ENCODE assay signal across 14 cellular contexts in genomic region chr2:206245178-206245778, GRCh38. TPM values are rescaled to one million over a fixed set of nuclear protein-coding genes. Genes with fewer than 3 reads are reported as not detected.
DNase-seq lines count a peak whose midpoint lies in the region; ATAC-seq and TF ChIP-seq lines count a peak whose summit lies in the region.
"Had no signal": no experiment of that assay in that cellular context is flagged by ENCODE, and none has a peak within 500 bp of the region (broad histone marks: within the 10 kb centered on the region; RNA-seq: fewer than 3 reads in every experiment).

No MANE protein-coding gene starts in this region.

- no peaks in the 10 kb centered on the region for H3K79me2 ChIP-seq in SK-N-SH (ENCODE audit: insufficient read depth)

- no peaks in the 10 kb centered on the region for H3K9me2 ChIP-seq in SK-N-SH

- 78% methylated on average over 6 of the region's 6 CpGs for WGBS in SK-N-SH (ENCODE audit: low lambda C conversion rate)

- no peaks in the 10 kb centered on the region for H4K20me1 ChIP-seq in SK-N-SH (ENCODE audit: insufficient read depth)

- H3K27me3 ChIP-seq in SK-N-SH (ENCODE audit: insufficient read depth): no peaks in the 10 kb centered on the region
- H3K27me3 ChIP-seq in ascending aorta: no peaks in the 10 kb centered on the region
- peaks cover 0 to 3% of the 10 kb centered on the region in 2 donors for H3K27me3 ChIP-seq in tibial artery
- H3K27me3 ChIP-seq in HAP-1 (ENCODE audit: low read depth): no peaks in the 10 kb centered on the region

- H3K27me3 Mint-ChIP-seq in activated T-helper 17 cell treated with anti-CD3 and anti-CD28 coated beads, Interleukin-2, amount 50 U/mL, for 72 hours: peaks cover 4% of the 10 kb centered on the region

- TF ChIP-seq CTCF in SK-N-SH (IDR thresholded peaks at IDR 0.05): no peak
- no peak for TF ChIP-seq CTCF in ascending aorta (IDR thresholded peaks at IDR 0.05)
- TF ChIP-seq CTCF in tibial artery (IDR thresholded peaks at IDR 0.05): no peak

- H3K9ac ChIP-seq in SK-N-SH: no peak overlapping the region

- no peak overlapping the region for H2AFZ ChIP-seq in SK-N-SH (ENCODE audit: low read depth)
- H2AFZ ChIP-seq: GM23338 had no signal

- no peaks in the 10 kb centered on the region for H3K4me1 Mint-ChIP-seq in activated T-helper 17 cell treated with anti-CD3 and anti-CD28 coated beads, Interleukin-2, amount 50 U/mL, for 72 hours
- H3K4me1 Mint-ChIP-seq: GM23338 had no signal

- intact Hi-C loops in ascending aorta (cut with DNase I): no loop called here
- intact Hi-C loops in tibial artery (cut with DNase I; ENCODE audit: low total_unique reads): no loop called here

- POLR2A ChIA-PET in SK-N-SH (lab: Yijun Ruan, JAX): no interaction called here

- no peak for DNase-seq in SK-N-SH
- no peak for DNase-seq in ascending aorta (ENCODE audit: low spot score in 2 of 2)
- no peak for DNase-seq in tibial artery
- no peak for DNase-seq in HAP-1 (ENCODE audit: low spot score in 2 of 2)
- DNase-seq: activated gamma-delta T cell; KG1; mesendoderm; NK-92 treated with Interleukin-12 subunit alpha and Interleukin-12 subunit beta, amount 100 ng/mL, for 24 hours had no signal

- no peak for TF ChIP-seq EP300 in SK-N-SH (IDR thresholded peaks at IDR 0.05; ENCODE audit: borderline replicate concordance in 1 of 2, low read depth in 1 of 2, low read length in 1 of 2)

- H3K4me1 ChIP-seq in SK-N-SH (ENCODE audit: control insufficient read depth in 1 of 2, insufficient read depth in 2 of 2, low read depth in 1 of 2, low read length in 1 of 2) (no peaks in the 10 kb centered on the region; a peak in 1 of 4 replicates), ascending aorta (no peaks in the 10 kb centered on the region), tibial artery (no peaks in the 10 kb centered on the region), HAP-1 (peaks cover 5% of the 10 kb centered on the region)

- in situ Hi-C loops in HAP-1 (cut with MboI; ENCODE audit: low sequenced_read_pairs): no loop called here

- H3K9me3 Mint-ChIP-seq in activated T-helper 17 cell treated with anti-CD3 and anti-CD28 coated beads, Interleukin-2, amount 50 U/mL, for 72 hours: no peaks in the 10 kb centered on the region
- H3K9me3 Mint-ChIP-seq: GM23338 had no signal

- H3K36me3 ChIP-seq in SK-N-SH (replicated peaks in 1 of 2; ENCODE audit: control insufficient read depth in 1 of 2, insufficient read depth in 2 of 2, low read length in 1 of 2): no peaks in the 10 kb centered on the region
- H3K36me3 ChIP-seq in ascending aorta: no peaks in the 10 kb centered on the region
- H3K36me3 ChIP-seq in tibial artery: no peaks in the 10 kb centered on the region
- no peaks in the 10 kb centered on the region for H3K36me3 ChIP-seq in HAP-1 (replicated peaks)

- TF ChIP-seq RAD21 in SK-N-SH (IDR thresholded peaks at IDR 0.05; ENCODE audit: low read length): no peak

- no peaks in the 10 kb centered on the region for H3F3A ChIP-seq in SK-N-SH (replicated peaks; ENCODE audit: insufficient read depth)

- H3K27ac ChIP-seq in SK-N-SH (ENCODE audit: low read depth in 2 of 2, low read length in 1 of 2) (no peak overlapping the region), ascending aorta (no peak overlapping the region), tibial artery (no peak overlapping the region)
- H3K27ac ChIP-seq: coronary artery had no signal

- no peak overlapping the region for H3K4me3 Mint-ChIP-seq in activated T-helper 17 cell treated with anti-CD3 and anti-CD28 coated beads, Interleukin-2, amount 50 U/mL, for 72 hours
- H3K4me3 Mint-ChIP-seq: GM23338 had no signal

- H3K27ac Mint-ChIP-seq in activated T-helper 17 cell treated with anti-CD3 and anti-CD28 coated beads, Interleukin-2, amount 50 U/mL, for 72 hours: no peak overlapping the region
- H3K27ac Mint-ChIP-seq: GM23338 had no signal

- H3K4me3 ChIP-seq in SK-N-SH (ENCODE audit: low read depth in 2 of 2, low read length in 1 of 2) (no peak overlapping the region), ascending aorta (no peak overlapping the region), tibial artery (no peak overlapping the region), HAP-1 (no peak overlapping the region)
- H3K4me3 ChIP-seq: coronary artery, GM23338 had no signal

- peak; percentile 58 for ATAC-seq in GM18511 (IDR thresholded peaks at IDR 0.05; ENCODE audit: unreplicated experiment)
- peak; percentile 33 for ATAC-seq in GM21360 (IDR thresholded peaks at IDR 0.05; ENCODE audit: unreplicated experiment)
- ATAC-seq in HG03135 (IDR thresholded peaks at IDR 0.05; ENCODE audit: unreplicated experiment): peak; percentile 56
- ATAC-seq in activated T-helper 17 cell treated with anti-CD3 and anti-CD28 coated beads, Interleukin-2, amount 50 U/mL, for 72 hours (replicated peaks): peak; percentile 46
- ATAC-seq: GM23338 had no signal

- CTCF ChIA-PET in SK-N-SH (lab: Yijun Ruan, JAX): no interaction called here

- no peaks in the 10 kb centered on the region for H3K36me3 Mint-ChIP-seq in activated T-helper 17 cell treated with anti-CD3 and anti-CD28 coated beads, Interleukin-2, amount 50 U/mL, for 72 hours (ENCODE audit: low read depth)

- no peaks in the 10 kb centered on the region for H3K9me3 ChIP-seq in SK-N-SH
- H3K9me3 ChIP-seq in ascending aorta: no peaks in the 10 kb centered on the region
- H3K9me3 ChIP-seq in tibial artery: no peaks in the 10 kb centered on the region
- H3K9me3 ChIP-seq in HAP-1: no peaks in the 10 kb centered on the region

- H3K4me2 ChIP-seq in SK-N-SH: no peak overlapping the region
- H3K4me2 ChIP-seq: GM23338 had no signal

TF ChIP-seq in SK-N-SH, 30 proteins besides CTCF, POLR2A, EP300 and RAD21:
- TF ChIP-seq POLR2AphosphoS5 (IDR thresholded peaks at IDR 0.05; ENCODE audit: low read depth, low read length) (no peak), USF1 (IDR thresholded peaks at IDR 0.05; ENCODE audit: borderline replicate concordance, low read depth) (no peak), REST (IDR thresholded peaks at IDR 0.05; ENCODE audit: low read depth, low read length) (no peak), YY1 (IDR thresholded peaks at IDR 0.05; ENCODE audit: low read depth) (no peak), RFX5 (IDR thresholded peaks at IDR 0.05; ENCODE audit: low read length) (no peak), TEAD4 (IDR thresholded peaks at IDR 0.05; ENCODE audit: borderline replicate concordance, insufficient read depth) (no peak)

RNA-seq across cellular contexts. Expression of gene ZDBF2, which starts 29.2 kb away (rescaled TPM):
- total RNA-seq in activated T-helper 17 cell treated with anti-CD3 and anti-CD28 coated beads, Interleukin-2, amount 50 U/mL, for 72 hours: 10 to 100 TPM; 14.0 to 42.8 TPM
- 1.4 and 1.9 TPM in 2 replicates for polyA plus RNA-seq in SK-N-SH (2012; rRNA removed)
- 1.6 and 1.8 TPM in 2 replicates for polyA plus RNA-seq in SK-N-SH (2012; cell fraction: cytosol; rRNA removed)
- polyA plus RNA-seq in SK-N-SH (2012; cell fraction: nucleus; rRNA removed): 2.2 and 4.7 TPM in 2 replicates
- total RNA-seq in ascending aorta: 5.0 TPM
